Comparison of ENCODE assay signal across 1 cellular context in the genomic region with DNA sequence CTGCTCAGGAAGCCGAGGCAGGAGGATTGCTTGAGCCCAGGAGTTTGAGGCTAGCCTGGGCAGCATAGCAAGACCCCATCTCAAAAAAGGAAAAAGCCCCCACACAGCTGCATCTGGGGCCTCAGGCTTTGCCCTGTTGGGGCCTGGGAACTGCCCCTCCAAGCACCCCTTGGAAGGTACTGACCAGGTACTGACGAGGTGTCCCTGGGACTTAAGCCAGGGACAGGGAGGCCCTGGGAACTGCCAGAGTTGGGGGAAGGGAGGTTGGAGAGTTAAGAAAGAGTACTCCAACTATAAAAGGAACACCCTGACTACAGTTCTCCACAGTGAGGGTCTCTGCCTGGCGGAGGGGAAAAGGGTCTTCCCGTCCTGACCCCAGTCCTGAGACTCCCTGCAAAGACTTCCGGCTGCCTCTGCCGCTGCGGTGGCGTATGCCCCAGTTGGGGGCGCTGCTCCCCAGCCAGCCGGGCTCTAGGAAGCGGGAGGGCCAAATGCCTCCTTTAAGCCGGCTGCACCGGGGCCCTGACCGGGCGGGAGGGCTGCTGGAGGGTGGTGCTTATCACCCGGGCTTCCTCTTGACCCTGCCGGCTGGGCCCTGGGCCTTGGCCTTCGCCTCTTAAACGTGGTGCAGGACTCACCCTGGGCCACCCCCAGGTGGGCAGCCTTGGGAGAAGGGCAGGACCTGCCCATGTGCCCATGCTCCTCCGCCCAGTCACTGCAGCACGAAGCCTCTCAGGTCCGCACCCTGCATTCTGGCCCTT.
TF ChIP-seq lines count a peak whose summit lies in the region.

No MANE protein-coding gene starts in this region.

TF ChIP-seq in HepG2, 621 proteins besides CTCF, POLR2A, EP300 and RAD21 (continued from another document and continues in another):
- TF ChIP-seq MNT (IDR thresholded peaks at IDR 0.05) (no peak), ZNF446 (CRISPR knock-in tag; IDR thresholded peaks at IDR 0.05) (no peak), ZNF670 (CRISPR knock-in tag; IDR thresholded peaks at IDR 0.05; ENCODE audit: borderline replicate concordance) (peak; percentile 88), DRAP1 (CRISPR knock-in tag; IDR thresholded peaks at IDR 0.05) (no peak), ZNF709 (CRISPR knock-in tag; IDR thresholded peaks at IDR 0.05) (no peak), TIGD3 (CRISPR knock-in tag; IDR thresholded peaks at IDR 0.05; ENCODE audit: borderline replicate concordance) (no peak), HBP1 (CRISPR knock-in tag; IDR thresholded peaks at IDR 0.05; ENCODE audit: low read depth) (no peak), HNRNPK (IDR thresholded peaks at IDR 0.05; ENCODE audit: low read depth, low read length, poor library complexity, severe bottlenecking) (no peak), ZNF335 (CRISPR knock-in tag; IDR thresholded peaks at IDR 0.05) (0 out of 2 replicates have a peak, but pooled peaks have one; percentile 45), ZNF615 (CRISPR knock-in tag; IDR thresholded peaks at IDR 0.05; ENCODE audit: borderline replicate concordance) (no peak), SIX1 (CRISPR knock-in tag; IDR thresholded peaks at IDR 0.05; ENCODE audit: borderline replicate concordance) (no peak), ARID5B (CRISPR knock-in tag; IDR thresholded peaks at IDR 0.05) (peak; percentile 35; the same call in 1 of the 2 replicates), HDAC6 (IDR thresholded peaks at IDR 0.05; ENCODE audit: low read depth, low read length) (no peak), ATM (IDR thresholded peaks at IDR 0.05; ENCODE audit: borderline replicate concordance) (no peak), POGK (CRISPR knock-in tag; conservative IDR thresholded peaks at IDR 0.05) (0 out of 2 replicates have a peak, but pooled peaks have one; percentile 49), ZNF724P (CRISPR knock-in tag; IDR thresholded peaks at IDR 0.05; ENCODE audit: borderline replicate concordance) (no peak), YEATS2 (CRISPR knock-in tag; IDR thresholded peaks at IDR 0.05; ENCODE audit: borderline replicate concordance) (no peak; the same call in 1 of the 2 replicates), KDM3A (CRISPR knock-in tag; IDR thresholded peaks at IDR 0.05; ENCODE audit: low read depth) (peak; percentile 79; the same call in 1 of the 2 replicates), NCOA1 (CRISPR knock-in tag; IDR thresholded peaks at IDR 0.05) (no peak), STAT6 (CRISPR knock-in tag; IDR thresholded peaks at IDR 0.05; ENCODE audit: borderline replicate concordance) (no peak; the same call in 1 of the 2 replicates), CBX1 (IDR thresholded peaks at IDR 0.05; ENCODE audit: low read depth) (no peak), NFIC (IDR thresholded peaks at IDR 0.05; ENCODE audit: low read length) (no peak)
- TF ChIP-seq, protein P1, sequence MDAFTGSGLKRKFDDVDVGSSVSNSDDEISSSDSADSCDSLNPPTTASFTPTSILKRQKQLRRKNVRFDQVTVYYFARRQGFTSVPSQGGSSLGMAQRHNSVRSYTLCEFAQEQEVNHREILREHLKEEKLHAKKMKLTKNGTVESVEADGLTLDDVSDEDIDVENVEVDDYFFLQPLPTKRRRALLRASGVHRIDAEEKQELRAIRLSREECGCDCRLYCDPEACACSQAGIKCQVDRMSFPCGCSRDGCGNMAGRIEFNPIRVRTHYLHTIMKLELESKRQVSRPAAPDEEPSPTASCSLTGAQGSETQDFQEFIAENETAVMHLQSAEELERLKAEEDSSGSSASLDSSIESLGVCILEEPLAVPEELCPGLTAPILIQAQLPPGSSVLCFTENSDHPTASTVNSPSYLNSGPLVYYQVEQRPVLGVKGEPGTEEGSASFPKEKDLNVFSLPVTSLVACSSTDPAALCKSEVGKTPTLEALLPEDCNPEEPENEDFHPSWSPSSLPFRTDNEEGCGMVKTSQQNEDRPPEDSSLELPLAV (CRISPR knock-in tag; conservative IDR thresholded peaks at IDR 0.05; ENCODE audit: low read depth): no peak
- TF ChIP-seq, protein P2, sequence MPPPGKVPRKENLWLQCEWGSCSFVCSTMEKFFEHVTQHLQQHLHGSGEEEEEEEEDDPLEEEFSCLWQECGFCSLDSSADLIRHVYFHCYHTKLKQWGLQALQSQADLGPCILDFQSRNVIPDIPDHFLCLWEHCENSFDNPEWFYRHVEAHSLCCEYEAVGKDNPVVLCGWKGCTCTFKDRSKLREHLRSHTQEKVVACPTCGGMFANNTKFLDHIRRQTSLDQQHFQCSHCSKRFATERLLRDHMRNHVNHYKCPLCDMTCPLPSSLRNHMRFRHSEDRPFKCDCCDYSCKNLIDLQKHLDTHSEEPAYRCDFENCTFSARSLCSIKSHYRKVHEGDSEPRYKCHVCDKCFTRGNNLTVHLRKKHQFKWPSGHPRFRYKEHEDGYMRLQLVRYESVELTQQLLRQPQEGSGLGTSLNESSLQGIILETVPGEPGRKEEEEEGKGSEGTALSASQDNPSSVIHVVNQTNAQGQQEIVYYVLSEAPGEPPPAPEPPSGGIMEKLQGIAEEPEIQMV (CRISPR knock-in tag; IDR thresholded peaks at IDR 0.05; ENCODE audit: low read depth): no peak
- TF ChIP-seq, protein P3, sequence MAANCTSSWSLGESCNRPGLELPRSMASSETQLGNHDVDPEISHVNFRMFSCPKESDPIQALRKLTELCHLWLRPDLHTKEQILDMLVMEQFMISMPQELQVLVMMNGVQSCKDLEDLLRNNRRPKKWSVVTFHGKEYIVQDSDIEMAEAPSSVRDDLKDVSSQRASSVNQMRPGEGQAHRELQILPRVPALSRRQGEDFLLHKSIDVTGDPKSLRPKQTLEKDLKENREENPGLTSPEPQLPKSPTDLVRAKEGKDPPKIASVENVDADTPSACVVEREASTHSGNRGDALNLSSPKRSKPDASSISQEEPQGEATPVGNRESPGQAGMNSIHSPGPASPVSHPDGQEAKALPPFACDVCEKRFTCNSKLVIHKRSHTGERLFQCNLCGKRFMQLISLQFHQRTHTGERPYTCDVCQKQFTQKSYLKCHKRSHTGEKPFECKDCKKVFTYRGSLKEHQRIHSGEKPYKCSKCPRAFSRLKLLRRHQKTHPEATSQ (CRISPR knock-in tag; IDR thresholded peaks at IDR 0.05; ENCODE audit: borderline replicate concordance): no peak
- TF ChIP-seq, protein P4, sequence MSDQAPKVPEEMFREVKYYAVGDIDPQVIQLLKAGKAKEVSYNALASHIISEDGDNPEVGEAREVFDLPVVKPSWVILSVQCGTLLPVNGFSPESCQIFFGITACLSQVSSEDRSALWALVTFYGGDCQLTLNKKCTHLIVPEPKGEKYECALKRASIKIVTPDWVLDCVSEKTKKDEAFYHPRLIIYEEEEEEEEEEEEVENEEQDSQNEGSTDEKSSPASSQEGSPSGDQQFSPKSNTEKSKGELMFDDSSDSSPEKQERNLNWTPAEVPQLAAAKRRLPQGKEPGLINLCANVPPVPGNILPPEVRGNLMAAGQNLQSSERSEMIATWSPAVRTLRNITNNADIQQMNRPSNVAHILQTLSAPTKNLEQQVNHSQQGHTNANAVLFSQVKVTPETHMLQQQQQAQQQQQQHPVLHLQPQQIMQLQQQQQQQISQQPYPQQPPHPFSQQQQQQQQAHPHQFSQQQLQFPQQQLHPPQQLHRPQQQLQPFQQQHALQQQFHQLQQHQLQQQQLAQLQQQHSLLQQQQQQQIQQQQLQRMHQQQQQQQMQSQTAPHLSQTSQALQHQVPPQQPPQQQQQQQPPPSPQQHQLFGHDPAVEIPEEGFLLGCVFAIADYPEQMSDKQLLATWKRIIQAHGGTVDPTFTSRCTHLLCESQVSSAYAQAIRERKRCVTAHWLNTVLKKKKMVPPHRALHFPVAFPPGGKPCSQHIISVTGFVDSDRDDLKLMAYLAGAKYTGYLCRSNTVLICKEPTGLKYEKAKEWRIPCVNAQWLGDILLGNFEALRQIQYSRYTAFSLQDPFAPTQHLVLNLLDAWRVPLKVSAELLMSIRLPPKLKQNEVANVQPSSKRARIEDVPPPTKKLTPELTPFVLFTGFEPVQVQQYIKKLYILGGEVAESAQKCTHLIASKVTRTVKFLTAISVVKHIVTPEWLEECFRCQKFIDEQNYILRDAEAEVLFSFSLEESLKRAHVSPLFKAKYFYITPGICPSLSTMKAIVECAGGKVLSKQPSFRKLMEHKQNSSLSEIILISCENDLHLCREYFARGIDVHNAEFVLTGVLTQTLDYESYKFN (CRISPR knock-in tag; conservative IDR thresholded peaks at IDR 0.05): no peak; the same call in 1 of the 2 replicates
